In genomic region chr18:13105059-13105458, GRCh38 we compare ENCODE assay signal across 29 cellular contexts.
"Had no signal": no experiment of that assay in that cellular context is flagged by ENCODE, and none has a peak within 500 bp of the region (broad histone marks: within the 10 kb centered on the region; RNA-seq: fewer than 3 reads in every experiment).

No MANE protein-coding gene starts in this region.

- H3K4me1 ChIP-seq: neural progenitor cell, parathyroid adenoma, psoas muscle, right lobe of liver, sigmoid colon, suprapubic skin, testis, tibial artery, transverse colon, upper lobe of right lung, uterus had no signal

- H3K4me3 ChIP-seq: neural progenitor cell, ovary, psoas muscle, right lobe of liver, sigmoid colon, suprapubic skin, testis, tibial artery, transverse colon, upper lobe of right lung, uterus had no signal

- H3K27me3 ChIP-seq: neural progenitor cell, ovary, right lobe of liver, sigmoid colon, suprapubic skin, testis, tibial artery, transverse colon, upper lobe of right lung, uterus had no signal

- DNase-seq: naive thymus-derived CD8-positive, alpha-beta T cell; occipital lobe; ovary; posterior cingulate gyrus; psoas muscle; right cardiac atrium; right lobe of liver; sigmoid colon; small intestine; stimulated activated CD4-positive, alpha-beta T cell treated with anti-CD3 and anti-CD28 coated beads, Interleukin-15, amount 100 ng/mL, for 24 hours; stimulated activated CD4-positive, alpha-beta T cell treated with anti-CD3 and anti-CD28 coated beads, Interleukin-2, amount 100 ng/mL, for 24 hours; stimulated activated CD4-positive, alpha-beta T cell treated with anti-CD3 and anti-CD28 coated beads, Interleukin-2, amount 100 ng/mL, for 48 hours; stimulated activated CD4-positive, alpha-beta T cell treated with anti-CD3 and anti-CD28 coated beads, Interleukin-4, amount 100 ng/mL, for 24 hours; stimulated activated naive CD4-positive, alpha-beta T cell; stimulated activated naive CD8-positive, alpha-beta T cell treated with anti-CD3 and anti-CD28 coated beads, Interleukin-15, amount 100 ng/mL, for 72 hours; stimulated activated naive CD8-positive, alpha-beta T cell treated with anti-CD3 and anti-CD28 coated beads, Interleukin-15, Interleukin-2, amounts not matched to agents 100 U/mL and 50 U/mL, for 24 hours; substantia nigra; testis; tibial artery; transverse colon; upper lobe of right lung; uterus had no signal

- H3K27me3 Mint-ChIP-seq: naive thymus-derived CD8-positive, alpha-beta T cell; progenitor cell of endocrine pancreas; stimulated activated memory B cell treated with anti-CD40 and anti-IgM and Interleukin-4, amounts not matched to agents 10 μg/mL and 1 μg/mL and 100 μg/mL, for 72 hours; stimulated activated naive CD8-positive, alpha-beta T cell treated with anti-CD3 and anti-CD28 coated beads, Interleukin-15, amount 100 ng/mL, for 72 hours; type B pancreatic cell had no signal

- H3K9me3 Mint-ChIP-seq: type B pancreatic cell had no signal

- H3K36me3 ChIP-seq: ovary, uterus had no signal

- H3K27ac ChIP-seq: neural progenitor cell, ovary, parathyroid adenoma, psoas muscle, right lobe of liver, sigmoid colon, suprapubic skin, testis, tibial artery, transverse colon, upper lobe of right lung, uterus had no signal

- H3K9me3 ChIP-seq: psoas muscle, right lobe of liver, sigmoid colon, suprapubic skin, testis, tibial artery, transverse colon, upper lobe of right lung, uterus had no signal

- ATAC-seq: naive thymus-derived CD8-positive, alpha-beta T cell; psoas muscle; right cardiac atrium; right lobe of liver; stimulated activated memory B cell treated with anti-CD40 and anti-IgM and Interleukin-4, amounts not matched to agents 10 μg/mL and 1 μg/mL and 100 μg/mL, for 72 hours; stimulated activated naive CD8-positive, alpha-beta T cell treated with anti-CD3 and anti-CD28 coated beads, Interleukin-15, amount 100 ng/mL, for 72 hours; stimulated activated naive CD8-positive, alpha-beta T cell treated with anti-CD3 and anti-CD28 coated beads, Interleukin-15, Interleukin-2, amounts not matched to agents 100 U/mL and 50 U/mL, for 24 hours; upper lobe of right lung had no signal

- H3K27ac Mint-ChIP-seq: nephron; neural progenitor cell; progenitor cell of endocrine pancreas; stimulated activated memory B cell treated with anti-CD40 and anti-IgM and Interleukin-4, amounts not matched to agents 10 μg/mL and 1 μg/mL and 100 μg/mL, for 72 hours; stimulated activated naive CD8-positive, alpha-beta T cell treated with anti-CD3 and anti-CD28 coated beads, Interleukin-15, amount 100 ng/mL, for 72 hours; type B pancreatic cell had no signal

- H3K4me1 Mint-ChIP-seq: nephron; neural progenitor cell; stimulated activated memory B cell treated with anti-CD40 and anti-IgM and Interleukin-4, amounts not matched to agents 10 μg/mL and 1 μg/mL and 100 μg/mL, for 72 hours; stimulated activated naive CD8-positive, alpha-beta T cell treated with anti-CD3 and anti-CD28 coated beads, Interleukin-15, amount 100 ng/mL, for 72 hours had no signal

- H3K4me3 Mint-ChIP-seq: naive thymus-derived CD8-positive, alpha-beta T cell; nephron; neural progenitor cell; stimulated activated memory B cell treated with anti-CD40 and anti-IgM and Interleukin-4, amounts not matched to agents 10 μg/mL and 1 μg/mL and 100 μg/mL, for 72 hours; stimulated activated naive CD8-positive, alpha-beta T cell treated with anti-CD3 and anti-CD28 coated beads, Interleukin-15, amount 100 ng/mL, for 72 hours; type B pancreatic cell had no signal

- H3K9ac ChIP-seq: neural progenitor cell, parathyroid adenoma had no signal
